Comparison of ENCODE assay signal across 12 cellular contexts in genomic region chr10:76428541-76429330, GRCh38.
DNase-seq lines count a peak whose midpoint lies in the region; ATAC-seq and TF ChIP-seq lines count a peak whose summit lies in the region.
"Had no signal": no experiment of that assay in that cellular context is flagged by ENCODE, and none has a peak within 500 bp of the region (broad histone marks: within the 10 kb centered on the region; RNA-seq: fewer than 3 reads in every experiment).

No MANE protein-coding gene starts in this region.

- peak overlapping the region in 3 of 5 experiments; percentile 28 to 75 (median 74) for H3K27ac Mint-ChIP-seq in brain
- H3K27ac Mint-ChIP-seq: activated T-cell treated with anti-CD3 and anti-CD28 coated beads, Interleukin-2, amount 50 U/mL, for 24 hours; nephron progenitor cell; T-helper 1 cell treated with Interleukin-12 subunit alpha and Interleukin-12 subunit beta and Interleukin-4 antibody, amounts not matched to agents 30 μg/mL and 1 μg/mL, for 36 hours had no signal

- no peak for TF ChIP-seq RAD21 in Ishikawa (IDR thresholded peaks at IDR 0.05; ENCODE audit: low read depth)

- TF ChIP-seq CTCF in AG04449 (IDR thresholded peaks at IDR 0.05; ENCODE audit: insufficient read depth, low read length, missing control alignments) (no peak), brain (conservative IDR thresholded peaks at IDR 0.05) (no peak), left lung (IDR thresholded peaks at IDR 0.05) (no peak), GM13977 (IDR thresholded peaks at IDR 0.05; ENCODE audit: extremely low read depth, insufficient read depth, missing control alignments) (no peak)

- H3K27me3 Mint-ChIP-seq in brain = peaks cover 12% of the 10 kb centered on the region
- H3K27me3 Mint-ChIP-seq: activated T-cell treated with anti-CD3 and anti-CD28 coated beads, Interleukin-2, amount 50 U/mL, for 24 hours had no signal

- peak overlapping the region in 1 of 2 donors; percentile 41 for H3K27ac ChIP-seq in left lung

- TF ChIP-seq EP300 in Ishikawa (IDR thresholded peaks at IDR 0.05; ENCODE audit: borderline replicate concordance) = no peak

- peaks cover 56% of the 10 kb centered on the region for H3K4me1 Mint-ChIP-seq in brain

- CTCF ChIA-PET in AG04449 (lab: Yijun Ruan, JAX) = interaction anchor here (2.1 kb wide), 1 partner anchor 118 kb away, joined by 6 read pairs; no protein-coding TSS in a partner anchor
- CTCF ChIA-PET in HEK293T (lab: Yijun Ruan, JAX) = interaction anchor here (0.9 kb wide), 1 partner anchor 119 kb away, joined by 4 read pairs; no protein-coding TSS in a partner anchor

- no peaks in the 10 kb centered on the region for H3K36me3 Mint-ChIP-seq in brain

- peaks cover 0 to 7% (median 3%) of the 10 kb centered on the region in 5 experiments for H3K9me3 Mint-ChIP-seq in brain
- H3K9me3 Mint-ChIP-seq: T-helper 1 cell treated with Interleukin-12 subunit alpha and Interleukin-12 subunit beta and Interleukin-4 antibody, amounts not matched to agents 30 μg/mL and 1 μg/mL, for 36 hours had no signal

- H3K9me3 ChIP-seq in left lung = no peaks in the 10 kb centered on the region

- intact Hi-C loops in left lung (cut with DNase I) = no loop called here

- ATAC-seq in left lung (peak; percentile 21), HG03520 (IDR thresholded peaks at IDR 0.05; ENCODE audit: unreplicated experiment) (no peak)

- H3K36me3 ChIP-seq in left lung = no peaks in the 10 kb centered on the region

- H3K4me3 Mint-ChIP-seq in brain = peak overlapping the region in 4 of 5 experiments; percentile 38 to 77 (median 68)
- H3K4me3 Mint-ChIP-seq: activated T-cell treated with anti-CD3 and anti-CD28 coated beads, Interleukin-2, amount 50 U/mL, for 24 hours; nephron progenitor cell; T-helper 1 cell treated with Interleukin-12 subunit alpha and Interleukin-12 subunit beta and Interleukin-4 antibody, amounts not matched to agents 30 μg/mL and 1 μg/mL, for 36 hours had no signal

- no peak overlapping the region for H3K4me3 ChIP-seq in AG04449 (ENCODE audit: low read depth, low read length)
- no peak overlapping the region for H3K4me3 ChIP-seq in left lung

- DNase-seq in AG04449 (ENCODE audit: low read depth, low spot score) (peak; percentile 85), left lung (peak in 1 of 2 donors; percentile 40), NCI-H2029 treated with DMSO at 0.1 percent for 48 hours (lab: John Stamatoyannopoulos, UW) (no peak), GM13977 (ENCODE audit: low spot score) (no peak), HEK293T (ENCODE audit: extremely low spot score) (no peak)
- DNase-seq: activated T-cell treated with anti-CD3 and anti-CD28 coated beads, Interleukin-2, amount 50 U/mL, for 24 hours; Calu3; nephron progenitor cell had no signal

- peaks cover 7 to 27% of the 10 kb centered on the region in 2 donors for H3K4me1 ChIP-seq in left lung

- no peaks in the 10 kb centered on the region for H3K27me3 ChIP-seq in left lung

- in situ Hi-C loops in GM13977 (cut with MboI; ENCODE audit: low pct_unique_long_range_greater_than_20kb, low sequenced_read_pairs, unreplicated experiment) = no loop called here

- POLR2A ChIA-PET in AG04449 (lab: Yijun Ruan, JAX) = interaction anchor here (0.7 to 0.8 kb wide), 2 partner anchors 46 to 125 kb away, joined by 3 read pairs; no protein-coding TSS in a partner anchor
- POLR2A ChIA-PET in HEK293T (lab: Yijun Ruan, JAX) = no interaction called here

TF ChIP-seq in Ishikawa, 13 proteins besides CTCF, POLR2A, EP300 and RAD21:
- TF ChIP-seq NFIC (IDR thresholded peaks at IDR 0.05) = no peak
- no peak for TF ChIP-seq FOXM1 (IDR thresholded peaks at IDR 0.05; ENCODE audit: borderline replicate concordance, low read depth)
- TF ChIP-seq CREB1 (IDR thresholded peaks at IDR 0.05; ENCODE audit: low read depth) = no peak
- TF ChIP-seq ZBTB7A (IDR thresholded peaks at IDR 0.05; ENCODE audit: low read depth) = no peak
- TF ChIP-seq EGR1 (IDR thresholded peaks at IDR 0.05) = no peak
- TF ChIP-seq TEAD4 (IDR thresholded peaks at IDR 0.05) = 0 out of 2 replicates have a peak, but pooled peaks have one; percentile 13
- TF ChIP-seq YY1 (IDR thresholded peaks at IDR 0.05; ENCODE audit: low read depth) = no peak
- TF ChIP-seq USF1 (IDR thresholded peaks at IDR 0.05) = no peak

TF ChIP-seq in HEK293T, 16 proteins besides CTCF, POLR2A, EP300 and RAD21:
- TF ChIP-seq NFRKB (IDR thresholded peaks at IDR 0.05) (no peak), ARNT (IDR thresholded peaks at IDR 0.05) (no peak), PKNOX1 (IDR thresholded peaks at IDR 0.05) (no peak), SUZ12 (IDR thresholded peaks at IDR 0.05) (no peak), BHLHE40 (IDR thresholded peaks at IDR 0.05; ENCODE audit: borderline replicate concordance) (no peak)
